ENCODE assay signal across 20 cellular contexts in genomic region chr18:48193521-48194251, GRCh38.
DNase-seq lines count a peak whose midpoint lies in the region; ATAC-seq and TF ChIP-seq lines count a peak whose summit lies in the region.
"Had no signal": no experiment of that assay in that cellular context is flagged by ENCODE, and none has a peak within 500 bp of the region (broad histone marks: within the 10 kb centered on the region; RNA-seq: fewer than 3 reads in every experiment).

No MANE protein-coding gene starts in this region.

- WGBS in psoas muscle, 3 donors: 69 to 76% (median 71%) methylated on average over 8 of the region's 8 CpGs

- H3K9me3 ChIP-seq in psoas muscle: no peaks in the 10 kb centered on the region
- no peaks in the 10 kb centered on the region for H3K9me3 ChIP-seq in CD4-positive, alpha-beta memory T cell (ENCODE audit: control insufficient read depth in 1 of 2, low read length in 2 of 2)
- H3K9me3 ChIP-seq in colonic mucosa: no peaks in the 10 kb centered on the region
- H3K9me3 ChIP-seq: neutrophil had no signal

- H3K4me1 ChIP-seq in psoas muscle (peaks cover 11% of the 10 kb centered on the region), colonic mucosa (no peaks in the 10 kb centered on the region)
- no peaks in the 10 kb centered on the region for H3K4me1 ChIP-seq in CD4-positive, alpha-beta memory T cell (ENCODE audit: insufficient read depth, low read length)

- CTCF ChIA-PET in CD4-positive, alpha-beta memory T cell (lab: Charles Lee; ENCODE audit: partially characterized antibody): no interaction called here

- POLR2A ChIA-PET in CD4-positive, alpha-beta memory T cell (lab: Charles Lee; ENCODE audit: partially characterized antibody): no interaction called here

- no peaks in the 10 kb centered on the region for H3K36me3 Mint-ChIP-seq in CD4-positive, alpha-beta memory T cell
- H3K36me3 Mint-ChIP-seq: activated naive CD8-positive, alpha-beta T cell treated with anti-CD3 and anti-CD28 coated beads for 36 hours; stimulated activated effector memory CD8-positive, alpha-beta T cell treated with anti-CD3 and anti-CD28 coated beads, Interleukin-12 subunit alpha, Interleukin-12 subunit beta, amount 100 ng/mL, for 72 hours had no signal

- no peak overlapping the region for H3K4me3 Mint-ChIP-seq in CD4-positive, alpha-beta memory T cell
- H3K4me3 Mint-ChIP-seq: activated naive CD8-positive, alpha-beta T cell treated with anti-CD3 and anti-CD28 coated beads for 36 hours; activated T-helper 17 cell treated with anti-CD3 and anti-CD28 coated beads, Interleukin-2, amount 50 U/mL, for 72 hours; IgD-negative memory B cell; stimulated activated effector memory CD8-positive, alpha-beta T cell treated with anti-CD3 and anti-CD28 coated beads, Interleukin-12 subunit alpha, Interleukin-12 subunit beta, amount 100 ng/mL, for 72 hours had no signal

- H3K27ac ChIP-seq in psoas muscle: no peak overlapping the region
- H3K27ac ChIP-seq in CD4-positive, alpha-beta memory T cell (ENCODE audit: low read depth, low read length): no peak overlapping the region
- H3K27ac ChIP-seq in colonic mucosa: no peak overlapping the region
- H3K27ac ChIP-seq: epithelial cell of prostate, neutrophil had no signal

- no peak overlapping the region for H3K9ac ChIP-seq in colonic mucosa (ENCODE audit: low read depth in 2 of 2, low read length in 2 of 2)

- H3K36me3 ChIP-seq in psoas muscle (ENCODE audit: insufficient read depth in 1 of 2, low read depth in 1 of 2) (no peaks in the 10 kb centered on the region), colonic mucosa (no peaks in the 10 kb centered on the region)
- no peaks in the 10 kb centered on the region for H3K36me3 ChIP-seq in CD4-positive, alpha-beta memory T cell (ENCODE audit: insufficient read depth, low read length)
- H3K36me3 ChIP-seq: neutrophil had no signal

- H3K4me3 ChIP-seq in psoas muscle (no peak overlapping the region), colonic mucosa (no peak overlapping the region)
- H3K4me3 ChIP-seq in CD4-positive, alpha-beta memory T cell (ENCODE audit: low read length in 2 of 2): no peak overlapping the region

- ATAC-seq in psoas muscle: peak; percentile 57 to 78 (median 66)
- ATAC-seq: activated T-helper 17 cell treated with anti-CD3 and anti-CD28 coated beads, Interleukin-2, amount 50 U/mL, for 72 hours; stimulated activated effector memory CD8-positive, alpha-beta T cell treated with anti-CD3 and anti-CD28 coated beads, Interleukin-12 subunit alpha, Interleukin-12 subunit beta, amount 100 ng/mL, for 72 hours had no signal

- H3K27ac Mint-ChIP-seq in CD4-positive, alpha-beta memory T cell: no peak overlapping the region
- H3K27ac Mint-ChIP-seq: activated naive CD8-positive, alpha-beta T cell treated with anti-CD3 and anti-CD28 coated beads for 36 hours; activated T-helper 17 cell treated with anti-CD3 and anti-CD28 coated beads, Interleukin-2, amount 50 U/mL, for 72 hours; IgD-negative memory B cell; stimulated activated effector memory CD8-positive, alpha-beta T cell treated with anti-CD3 and anti-CD28 coated beads, Interleukin-12 subunit alpha, Interleukin-12 subunit beta, amount 100 ng/mL, for 72 hours had no signal

- H3K27me3 Mint-ChIP-seq in CD4-positive, alpha-beta memory T cell: peaks cover 5 to 16% of the 10 kb centered on the region in 2 donors

- H3K4me1 Mint-ChIP-seq in CD4-positive, alpha-beta memory T cell: no peaks in the 10 kb centered on the region
- H3K4me1 Mint-ChIP-seq: activated naive CD8-positive, alpha-beta T cell treated with anti-CD3 and anti-CD28 coated beads for 36 hours; activated T-helper 17 cell treated with anti-CD3 and anti-CD28 coated beads, Interleukin-2, amount 50 U/mL, for 72 hours; IgD-negative memory B cell; stimulated activated effector memory CD8-positive, alpha-beta T cell treated with anti-CD3 and anti-CD28 coated beads, Interleukin-12 subunit alpha, Interleukin-12 subunit beta, amount 100 ng/mL, for 72 hours had no signal

- peaks cover 0 to 5% (median 4%) of the 10 kb centered on the region in 8 donors for H3K9me3 Mint-ChIP-seq in CD4-positive, alpha-beta memory T cell
- H3K9me3 Mint-ChIP-seq: activated T-helper 17 cell treated with anti-CD3 and anti-CD28 coated beads, Interleukin-2, amount 50 U/mL, for 72 hours; stimulated activated effector memory CD8-positive, alpha-beta T cell treated with anti-CD3 and anti-CD28 coated beads, Interleukin-12 subunit alpha, Interleukin-12 subunit beta, amount 100 ng/mL, for 72 hours had no signal

- intact Hi-C loops in psoas muscle (cut with DNase I): no loop called here
- intact Hi-C loops in CD4-positive, alpha-beta memory T cell (cut with micrococcal nuclease): no loop called here
- intact Hi-C loops in colonic mucosa (cut with DNase I): no loop called here

- TF ChIP-seq CTCF in psoas muscle (IDR thresholded peaks at IDR 0.05): no peak
- TF ChIP-seq CTCF in colonic mucosa (IDR thresholded peaks at IDR 0.05): no peak

- peak; percentile 4 for DNase-seq in OCI-M1 (lab: John Stamatoyannopoulos, UW)
- DNase-seq in ecto neural progenitor cell (ENCODE audit: low spot score): peak; percentile 34
- DNase-seq in left kidney (ENCODE audit: low read depth, low spot score): peak; percentile 79
- DNase-seq in psoas muscle: no peak
- no peak for DNase-seq in CD4-positive, alpha-beta memory T cell
- DNase-seq in colonic mucosa: no peak
- DNase-seq in NCI-H1092 (lab: John Stamatoyannopoulos, UW): no peak
- no peak for DNase-seq in activated naive CD4-positive, alpha-beta T cell treated with Interleukin-2 at 50 U/mL for 16 hours
- DNase-seq: activated CD4-positive, alpha-beta T cell treated with anti-CD3 and anti-CD28 coated beads, Interleukin-2, amount 50 U/mL, for 1 hour; activated naive CD8-positive, alpha-beta T cell treated with anti-CD3 and anti-CD28 coated beads for 36 hours; DMS 273 treated with DMSO at 0.1 percent for 48 hours; foreskin melanocyte; kidney; NCI-H1694 treated with DMSO at 0.1 percent for 48 hours; SHP77 had no signal

- H3K27me3 ChIP-seq in psoas muscle (ENCODE audit: insufficient read depth in 3 of 3, low read length in 2 of 3) (no peaks in the 10 kb centered on the region), colonic mucosa (no peaks in the 10 kb centered on the region)
- H3K27me3 ChIP-seq in CD4-positive, alpha-beta memory T cell (ENCODE audit: insufficient read depth, low read length): no peaks in the 10 kb centered on the region

Comparison
In these comparisons a context has a peak if more than half of its experiments do, and no peak if none do; other contexts are left out.
1. DNase-seq: peak in OCI-M1 (single experiment), ecto neural progenitor cell (single experiment) and left kidney (single experiment); none in psoas muscle (0 of 2), CD4-positive, alpha-beta memory T cell (0 of 5), colonic mucosa (single experiment), NCI-H1092 (single experiment) and activated naive CD4-positive, alpha-beta T cell treated with Interleukin-2 at 50 U/mL for 16 hours (single experiment).